Comparison of ENCODE assay signal across 2 cellular contexts in the genomic region with DNA sequence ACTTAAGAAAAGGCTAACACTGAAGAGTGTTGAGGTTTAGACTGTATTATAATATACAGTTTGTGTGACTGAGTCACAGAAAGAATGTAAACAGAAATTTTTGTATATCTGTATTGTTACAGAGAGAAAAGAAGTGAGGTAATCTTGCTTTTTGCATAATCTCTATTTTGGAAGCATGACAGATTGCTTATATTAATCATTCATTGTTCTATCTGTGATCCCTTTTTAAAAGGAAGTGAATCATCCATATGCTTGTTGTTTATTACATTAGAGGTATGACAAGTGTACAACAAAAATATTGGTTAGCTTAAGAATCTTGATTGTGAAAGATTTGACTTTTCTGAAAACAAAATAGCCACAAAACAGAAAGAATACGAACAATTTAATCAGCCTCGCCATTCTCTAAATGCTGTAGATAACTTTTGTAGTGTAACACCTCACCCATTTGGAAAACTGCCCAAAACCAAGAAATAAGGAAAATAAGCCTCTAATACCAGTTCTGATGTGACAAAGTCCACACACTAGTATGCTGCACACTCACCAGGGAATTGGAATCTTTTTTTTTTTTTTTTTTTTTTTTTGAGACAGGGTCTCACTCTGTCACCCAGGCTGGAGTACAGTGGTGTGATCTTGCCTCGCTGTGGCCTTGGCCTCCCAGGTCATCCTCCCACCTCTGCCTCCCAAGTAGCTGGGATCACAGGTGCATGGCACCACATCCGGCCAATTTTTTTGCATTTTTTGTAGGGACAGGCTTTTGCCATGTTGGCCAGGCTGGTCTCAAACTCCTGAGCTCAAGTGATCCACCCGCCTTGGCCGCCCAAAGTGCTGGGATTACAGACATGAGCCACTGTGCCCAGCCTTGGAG.
TF ChIP-seq lines count a peak whose summit lies in the region.

No MANE protein-coding gene starts in this region.

TF ChIP-seq in A549, 52 proteins besides CTCF, POLR2A, EP300 and RAD21 (continued from another document):
- TF ChIP-seq, protein P1, sequence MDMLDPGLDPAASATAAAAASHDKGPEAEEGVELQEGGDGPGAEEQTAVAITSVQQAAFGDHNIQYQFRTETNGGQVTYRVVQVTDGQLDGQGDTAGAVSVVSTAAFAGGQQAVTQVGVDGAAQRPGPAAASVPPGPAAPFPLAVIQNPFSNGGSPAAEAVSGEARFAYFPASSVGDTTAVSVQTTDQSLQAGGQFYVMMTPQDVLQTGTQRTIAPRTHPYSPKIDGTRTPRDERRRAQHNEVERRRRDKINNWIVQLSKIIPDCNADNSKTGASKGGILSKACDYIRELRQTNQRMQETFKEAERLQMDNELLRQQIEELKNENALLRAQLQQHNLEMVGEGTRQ (IDR thresholded peaks at IDR 0.05) = no peak
- TF ChIP-seq KDM5A (IDR thresholded peaks at IDR 0.05) (no peak), FOXS1 (CRISPR knock-in tag; IDR thresholded peaks at IDR 0.05) (no peak), FOSL2 (IDR thresholded peaks at IDR 0.05) (no peak), FOSL2 (CRISPR knock-in tag; IDR thresholded peaks at IDR 0.05) (peak; percentile 34; the same call in 1 of the 2 replicates), CEBPB (IDR thresholded peaks at IDR 0.05) (0 out of 4 replicates have a peak, but pooled peaks of 1 of the 2 experiments have one; percentile 19)

TF ChIP-seq in K562, 482 proteins besides CTCF, POLR2A, EP300 and RAD21 (continued from another document):
- TF ChIP-seq, protein P2, sequence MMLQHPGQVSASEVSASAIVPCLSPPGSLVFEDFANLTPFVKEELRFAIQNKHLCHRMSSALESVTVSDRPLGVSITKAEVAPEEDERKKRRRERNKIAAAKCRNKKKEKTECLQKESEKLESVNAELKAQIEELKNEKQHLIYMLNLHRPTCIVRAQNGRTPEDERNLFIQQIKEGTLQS (IDR thresholded peaks at IDR 0.05) = peak; percentile 45; the same call in 1 of the 2 replicates
- TF ChIP-seq, protein P2 (CRISPR knock-in tag; conservative IDR thresholded peaks at IDR 0.05) = no peak
- TF ChIP-seq CXXC5 (CRISPR knock-in tag; IDR thresholded peaks at IDR 0.05) = no peak
- no peak for TF ChIP-seq SRSF9 (IDR thresholded peaks at IDR 0.05; ENCODE audit: borderline replicate concordance, low read depth, low read length)
- TF ChIP-seq CEBPG (CRISPR knock-in tag; IDR thresholded peaks at IDR 0.05) = no peak
- peak in 1 of 2 experiments; percentile 78; a peak in 2 of 4 replicates for TF ChIP-seq CEBPG (tag; conservative IDR thresholded peaks at IDR 0.05 in 1 of 2, IDR thresholded peaks at IDR 0.05 in 1 of 2)
- TF ChIP-seq FOSL1 (tag; conservative IDR thresholded peaks at IDR 0.05) = 0 out of 2 replicates have a peak, but pooled peaks have one; percentile 17
- TF ChIP-seq, protein P3, sequence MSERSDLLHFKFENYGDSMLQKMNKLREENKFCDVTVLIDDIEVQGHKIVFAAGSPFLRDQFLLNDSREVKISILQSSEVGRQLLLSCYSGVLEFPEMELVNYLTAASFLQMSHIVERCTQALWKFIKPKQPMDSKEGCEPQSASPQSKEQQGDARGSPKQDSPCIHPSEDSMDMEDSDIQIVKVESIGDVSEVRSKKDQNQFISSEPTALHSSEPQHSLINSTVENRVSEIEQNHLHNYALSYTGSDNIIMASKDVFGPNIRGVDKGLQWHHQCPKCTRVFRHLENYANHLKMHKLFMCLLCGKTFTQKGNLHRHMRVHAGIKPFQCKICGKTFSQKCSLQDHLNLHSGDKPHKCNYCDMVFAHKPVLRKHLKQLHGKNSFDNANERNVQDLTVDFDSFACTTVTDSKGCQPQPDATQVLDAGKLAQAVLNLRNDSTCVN (CRISPR knock-in tag; IDR thresholded peaks at IDR 0.05) = no peak
